In the genomic region with DNA sequence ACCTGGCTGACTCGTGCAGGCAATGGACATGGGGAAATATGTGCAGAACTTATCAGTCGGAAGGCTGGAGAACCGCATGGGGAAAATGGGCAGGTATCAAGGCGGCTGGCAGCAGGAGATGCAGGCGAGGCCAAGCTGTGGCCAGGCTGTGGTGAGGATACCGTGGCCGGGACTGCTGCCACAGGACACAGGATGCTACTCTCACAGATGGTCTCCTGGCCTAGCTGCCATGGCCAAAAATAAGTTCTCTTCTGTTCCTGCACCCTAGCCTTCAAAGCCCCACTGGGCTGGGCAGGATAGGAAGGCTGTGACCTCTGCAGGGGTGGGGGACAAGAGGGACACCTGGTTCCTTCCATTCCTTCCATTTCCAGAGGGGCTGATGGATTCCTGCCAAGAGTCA, we compare ENCODE assay signal across 20 cellular contexts. TPM values are rescaled to one million over a fixed set of nuclear protein-coding genes. Genes with fewer than 3 reads are reported as not detected.
DNase-seq lines count a peak whose midpoint lies in the region; TF ChIP-seq lines count a peak whose summit lies in the region.
"Had no signal": no experiment of that assay in that cellular context is flagged by ENCODE, and none has a peak within 500 bp of the region (broad histone marks: within the 10 kb centered on the region; RNA-seq: fewer than 3 reads in every experiment).

No MANE protein-coding gene starts in this region.

- H3K27me3 ChIP-seq in AG04450 (ENCODE audit: control insufficient read depth, insufficient read depth, low read length) (no peaks in the 10 kb centered on the region), neuronal stem cell (ENCODE audit: control insufficient read depth in 3 of 3, insufficient read depth in 3 of 3, low read depth in 1 of 3, low read length in 3 of 3) (peaks cover 0 to 8% (median 0%) of the 10 kb centered on the region in 3 experiments), H7 (ENCODE audit: control insufficient read depth, insufficient read depth, low read length) (no peaks in the 10 kb centered on the region; the same call in 1 of the 2 replicates)
- H3K27me3 ChIP-seq: brain microvascular endothelial cell, foreskin keratinocyte had no signal

- H3K4ac ChIP-seq in neuronal stem cell (ENCODE audit: low read length), result no peak overlapping the region

- peak overlapping the region; percentile 12 for H3K23ac ChIP-seq in neuronal stem cell (ENCODE audit: low read depth, low read length, poor library complexity)

- H3K36me3 ChIP-seq in neuronal stem cell (replicated peaks in 1 of 2; ENCODE audit: control insufficient read depth in 2 of 2, insufficient read depth in 2 of 2, low read length in 2 of 2), result no peaks in the 10 kb centered on the region
- no peaks in the 10 kb centered on the region for H3K36me3 ChIP-seq in H7 (replicated peaks; ENCODE audit: control insufficient read depth, insufficient read depth, low read length)
- H3K36me3 ChIP-seq: brain microvascular endothelial cell had no signal

- no peak overlapping the region for H3K14ac ChIP-seq in neuronal stem cell (ENCODE audit: low read length)

- no peak overlapping the region for H3K4me2 ChIP-seq in neuronal stem cell (ENCODE audit: insufficient read depth, low read length, poor library complexity, severe bottlenecking)
- H3K4me2 ChIP-seq: GM23338 had no signal

- H3K18ac ChIP-seq in neuronal stem cell (ENCODE audit: low read length), result peak overlapping the region; percentile 8

- no CpG with 5 or more reads among the region's 7 CpGs for WGBS in neuronal stem cell (ENCODE audit: extremely low coverage in 2 of 2, insufficient read length in 2 of 2, insufficient replicate concordance in 1 of 2), 2 donors

- H3K4me3 ChIP-seq in AG04450 (ENCODE audit: low read depth, low read length), result no peak overlapping the region
- H3K4me3 ChIP-seq in neuronal stem cell (ENCODE audit: low read length in 2 of 2), result no peak overlapping the region
- no peak overlapping the region for H3K4me3 ChIP-seq in H7 (ENCODE audit: insufficient read depth, low read depth, low read length)
- H3K4me3 ChIP-seq: GM23338 had no signal

- H2BK5ac ChIP-seq in neuronal stem cell (ENCODE audit: low read length), result no peak overlapping the region

- no peak overlapping the region for H4K91ac ChIP-seq in neuronal stem cell (ENCODE audit: low read depth, low read length, poor library complexity)

- peaks cover 2 to 6% of the 10 kb centered on the region in 2 donors for H3K4me1 ChIP-seq in neuronal stem cell (ENCODE audit: control insufficient read depth in 2 of 2, insufficient read depth in 1 of 2, low read depth in 1 of 2, low read length in 2 of 2)

- peak overlapping the region; percentile 51 for H2AK5ac ChIP-seq in neuronal stem cell (ENCODE audit: low read depth, low read length)

- H3K9ac ChIP-seq in neuronal stem cell (ENCODE audit: low read depth, low read length, poor library complexity), result no peak overlapping the region

- H2BK120ac ChIP-seq in neuronal stem cell (ENCODE audit: low read depth, low read length), result no peak overlapping the region

- TF ChIP-seq CTCF in AG04450 (IDR thresholded peaks at IDR 0.05; ENCODE audit: low read depth, low read length) (no peak), GM20000 (IDR thresholded peaks at IDR 0.05; ENCODE audit: extremely low read depth, missing control alignments) (no peak)

- no peak overlapping the region for H4K8ac ChIP-seq in neuronal stem cell (ENCODE audit: low read depth, low read length)

- no peak overlapping the region for H2BK15ac ChIP-seq in neuronal stem cell (ENCODE audit: low read length)

- POLR2A ChIA-PET in AG04450 (lab: Yijun Ruan, JAX), result interaction anchor here (1.3 kb wide), 1 partner anchor 9 kb away, joined by 5 read pairs; no protein-coding TSS in a partner anchor

- peak overlapping the region; percentile 21 for H3K27ac ChIP-seq in AG04450 (ENCODE audit: low read depth, low read length)
- no peak overlapping the region for H3K27ac ChIP-seq in neuronal stem cell (replicated peaks; ENCODE audit: low read length)
- H3K27ac ChIP-seq: foreskin keratinocyte had no signal

- DNase-seq in AG04450 (ENCODE audit: low read depth, low spot score) (no peak), Daoy (ENCODE audit: low read depth) (peak; percentile 15), cerebellum (ENCODE audit: low spot score) (peak; percentile 85), neuronal stem cell (ENCODE audit: low spot score) (no peak), 8988T (no peak), H7 (no peak), GM20000 (ENCODE audit: low spot score) (no peak)
- no peak for DNase-seq in stimulated activated CD8-positive, alpha-beta memory T cell treated with anti-CD3 and anti-CD28 coated beads, Interleukin-4, amount 100 ng/mL, for 48 hours
- DNase-seq: activated CD4-positive, alpha-beta memory T cell treated with anti-CD3 and anti-CD28 coated beads, Interleukin-2, amount 10 ng/mL, durations not matched to agents 7 days and 5 days; activated naive CD8-positive, alpha-beta T cell treated with anti-CD3 and anti-CD28 coated beads for 36 hours; activated T-cell treated with anti-CD3 and anti-CD28 coated beads, Interleukin-2, amount 50 U/mL, for 48 hours; AML-193; brain microvascular endothelial cell; foreskin keratinocyte; naive thymus-derived CD8-positive, alpha-beta T cell; NCI-H1105 treated with DMSO at 0.1 percent for 48 hours; SHP77 had no signal

- no peak overlapping the region for H2BK12ac ChIP-seq in neuronal stem cell (ENCODE audit: low read length)

- H2AFZ ChIP-seq in neuronal stem cell (ENCODE audit: low read length), result peak overlapping the region; percentile 54
- H2AFZ ChIP-seq: GM23338 had no signal

- H3K9me3 ChIP-seq in AG04450 (ENCODE audit: control insufficient read depth, insufficient read depth, low read length) (no peaks in the 10 kb centered on the region; the same call in 1 of the 2 replicates), neuronal stem cell (replicated peaks in 1 of 2; ENCODE audit: control insufficient read depth in 2 of 2, insufficient read depth in 1 of 2, low read depth in 1 of 2, low read length in 2 of 2) (no peaks in the 10 kb centered on the region)

- CTCF ChIA-PET in AG04450 (lab: Charles Lee), result interaction anchor here (0.9 to 8.9 kb wide), 3 partner anchors 229 to 465 kb away, joined by 3 to 176 read pairs (median 7); no protein-coding TSS in a partner anchor

- no peaks in the 10 kb centered on the region for H3K79me1 ChIP-seq in neuronal stem cell (ENCODE audit: low read depth, low read length)

RNA-seq across cellular contexts. Expression of gene TEX35, which starts 26.4 kb away (rescaled TPM):
- not detected in 2 replicates for polyA plus RNA-seq in AG04450 (2011; rRNA removed)
- polyA minus RNA-seq in AG04450 (2011; rRNA and poly(A)+ RNA removed), result not detected in 2 replicates
- total RNA-seq in Daoy (2014; rRNA removed; shearing (Covaris generic)), result not detected in 2 replicates
- not detected for total RNA-seq in cerebellum
- not detected for polyA plus RNA-seq in neuronal stem cell (2013, experiment 1 of 2)
- not detected for polyA plus RNA-seq in neuronal stem cell (2013, experiment 2 of 2)
- not detected in 2 replicates for total RNA-seq in H7 (2014; rRNA removed; shearing (Covaris generic))
- total RNA-seq: activated CD4-positive, alpha-beta memory T cell treated with anti-CD3 and anti-CD28 coated beads, Interleukin-2, amount 10 ng/mL, durations not matched to agents 7 days and 5 days; activated naive CD8-positive, alpha-beta T cell treated with anti-CD3 and anti-CD28 coated beads for 36 hours; foreskin keratinocyte; GM23338; naive thymus-derived CD8-positive, alpha-beta T cell; posterior vena cava had no signal
- polyA plus RNA-seq: foreskin keratinocyte; GM23338; naive thymus-derived CD8-positive, alpha-beta T cell had no signal

RNA-seq across cellular contexts. Expression of gene CLEC20A, which starts 42.5 kb away (rescaled TPM):
- polyA plus RNA-seq in AG04450 (2011; rRNA removed), result not detected in 2 replicates
- not detected in 2 replicates for polyA minus RNA-seq in AG04450 (2011; rRNA and poly(A)+ RNA removed)
- not detected in 2 replicates for total RNA-seq in Daoy (2014; rRNA removed; shearing (Covaris generic))
- not detected for total RNA-seq in cerebellum
- polyA plus RNA-seq in neuronal stem cell (2013, experiment 1 of 2), result not detected
- polyA plus RNA-seq in neuronal stem cell (2013, experiment 2 of 2), result not detected
- not detected in 2 replicates for total RNA-seq in H7 (2014; rRNA removed; shearing (Covaris generic))
- total RNA-seq: activated CD4-positive, alpha-beta memory T cell treated with anti-CD3 and anti-CD28 coated beads, Interleukin-2, amount 10 ng/mL, durations not matched to agents 7 days and 5 days; activated naive CD8-positive, alpha-beta T cell treated with anti-CD3 and anti-CD28 coated beads for 36 hours; foreskin keratinocyte; GM23338; posterior vena cava had no signal
- polyA plus RNA-seq: foreskin keratinocyte; GM23338; keratinocyte; naive thymus-derived CD8-positive, alpha-beta T cell had no signal

Comparison
In these comparisons a context has a peak if more than half of its experiments do, and no peak if none do; other contexts are left out.
1. DNase-seq: peak in Daoy (single experiment) and cerebellum (single experiment); none in AG04450 (single experiment), neuronal stem cell (single experiment), 8988T (single experiment), H7 (single experiment), stimulated activated CD8-positive, alpha-beta memory T cell treated with anti-CD3 and anti-CD28 coated beads, Interleukin-4, amount 100 ng/mL, for 48 hours (single experiment) and GM20000 (single experiment).